ENCODE assay signal across 3 cellular contexts in genomic region chr1:16708704-16709103, GRCh38. TPM values are rescaled to one million over a fixed set of nuclear protein-coding genes. Genes with fewer than 3 reads are reported as not detected.
"Had no signal": no experiment of that assay in that cellular context is flagged by ENCODE, and none has a peak within 500 bp of the region (broad histone marks: within the 10 kb centered on the region; RNA-seq: fewer than 3 reads in every experiment).

No MANE protein-coding gene starts in this region.

RNA-seq across cellular contexts. Expression of gene RNU1-4, which starts 31.6 kb away (rescaled TPM):
- total RNA-seq: GM23338, HT1080 had no signal
- polyA plus RNA-seq: GM23338, IgD-negative memory B cell had no signal

RNA-seq across cellular contexts. Expression of gene RNU1-3, which starts 42.0 kb away (rescaled TPM):
- total RNA-seq: GM23338, HT1080 had no signal
- polyA plus RNA-seq: GM23338, IgD-negative memory B cell had no signal
